In the genomic region with DNA sequence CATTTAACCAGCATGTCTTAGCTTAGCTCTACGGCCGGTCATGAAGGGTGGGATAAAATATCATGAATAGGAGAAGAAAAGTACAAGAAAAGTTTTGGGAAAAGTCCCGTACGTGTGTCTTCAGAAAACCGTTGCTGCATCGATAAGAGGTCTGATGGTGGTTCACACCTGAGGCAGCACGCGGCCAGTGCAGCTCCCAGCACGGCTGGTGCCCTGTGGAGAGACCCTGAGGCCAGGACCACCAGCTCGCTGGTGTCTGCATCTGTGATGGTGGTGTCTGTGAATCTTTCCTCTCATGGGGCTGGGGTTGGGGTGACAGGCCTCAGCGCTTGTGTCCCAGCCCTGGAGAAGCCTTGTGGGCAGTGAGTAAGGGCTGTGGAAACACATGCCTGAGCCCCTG, we compare ENCODE assay signal across 21 cellular contexts.
DNase-seq lines count a peak whose midpoint lies in the region; TF ChIP-seq lines count a peak whose summit lies in the region.
"Had no signal": no experiment of that assay in that cellular context is flagged by ENCODE, and none has a peak within 500 bp of the region (broad histone marks: within the 10 kb centered on the region; RNA-seq: fewer than 3 reads in every experiment).

No MANE protein-coding gene starts in this region.

- no peak for TF ChIP-seq EP300 in esophagus muscularis mucosa (IDR thresholded peaks at IDR 0.05)

- CTCF ChIA-PET in A673 (lab: Charles Lee): no interaction called here

- WGBS in esophagus muscularis mucosa: 84% methylated on average over 11 of the region's 11 CpGs

- in situ Hi-C loops in ACHN (cut with HindIII; ENCODE audit: low pct_ligation_motif_present, low pct_unique_long_range_greater_than_20kb, low sequenced_read_pairs): no loop called here

- H3K4me3 ChIP-seq in esophagus muscularis mucosa (no peak overlapping the region), A673 (ENCODE audit: low read depth, low read length, poor library complexity, severe bottlenecking) (no peak overlapping the region)
- H3K4me3 ChIP-seq: BLaER1, GM12878 had no signal

- POLR2A ChIA-PET in A673 (lab: Charles Lee; ENCODE audit: low non-redundant PET): no interaction called here

- H3K4me1 ChIP-seq in esophagus muscularis mucosa (no peaks in the 10 kb centered on the region), A673 (ENCODE audit: insufficient read depth, low read length, poor library complexity, severe bottlenecking) (no peaks in the 10 kb centered on the region)
- H3K4me1 ChIP-seq: BE2C, BLaER1 had no signal

- no TSS peak for BruUV-seq in A673 (replicated peaks; lab: Mats Ljungman, UMichigan)

- no peak overlapping the region for H3K27ac ChIP-seq in esophagus muscularis mucosa (replicated peaks in 1 of 4)
- no peak overlapping the region for H3K27ac ChIP-seq in A673 (ENCODE audit: low read depth, low read length, poor library complexity, severe bottlenecking)
- H3K27ac ChIP-seq: BLaER1 had no signal

- TF ChIP-seq CTCF in esophagus muscularis mucosa (IDR thresholded peaks at IDR 0.05): no peak
- no peak for TF ChIP-seq CTCF in A673 (conservative IDR thresholded peaks at IDR 0.05; ENCODE audit: low read depth, low read length)

- DNase-seq in ecto neural progenitor cell (ENCODE audit: low spot score): peak; percentile 1
- DNase-seq in esophagus muscularis mucosa (ENCODE audit: extremely low spot score): peak; percentile 72
- DNase-seq in ACHN: no peak
- no peak for DNase-seq in A673 (ENCODE audit: low spot score)
- DNase-seq in cerebellar nuclear complex (lab: John Stamatoyannopoulos, UW): no peak
- DNase-seq: 8988T; BE2C; C1 segment of cervical spinal cord; CD4-positive, alpha-beta memory T cell; CD4-positive, CD25-positive, alpha-beta regulatory T cell; CD8-positive, alpha-beta memory T cell; COR-L47; DMS 273 treated with DMSO at 0.1 percent for 48 hours; DMS153; DMS53; DMS79; DND-41; EL; GDM1 had no signal

- H3K36me3 ChIP-seq in esophagus muscularis mucosa (no peaks in the 10 kb centered on the region), A673 (ENCODE audit: insufficient read depth, low read length, poor library complexity, severe bottlenecking) (no peaks in the 10 kb centered on the region)
- H3K36me3 ChIP-seq: BE2C, BLaER1 had no signal

- H3K27me3 ChIP-seq in esophagus muscularis mucosa (peaks cover 0 to 17% (median 0%) of the 10 kb centered on the region in 4 donors), A673 (replicated peaks; ENCODE audit: insufficient read depth, low read depth, low read length, poor library complexity) (peaks cover 87% of the 10 kb centered on the region)
- H3K27me3 ChIP-seq: BLaER1 had no signal

- intact Hi-C loops in esophagus muscularis mucosa (cut with DNase I) (no loop called here), A673 (cut with micrococcal nuclease; ENCODE audit: unreplicated experiment) (loop anchor here (10.0 kb wide), 2 partner anchors 267 to 357 kb away; no protein-coding TSS in a partner anchor)

- TF ChIP-seq POLR2A in esophagus muscularis mucosa (IDR thresholded peaks at IDR 0.05; ENCODE audit: low read depth): no peak

- H3K9me3 ChIP-seq in esophagus muscularis mucosa (peaks cover 0 to 13% (median 9%) of the 10 kb centered on the region in 4 donors), A673 (ENCODE audit: low read depth, low read length, poor library complexity, severe bottlenecking) (no peaks in the 10 kb centered on the region)
- H3K9me3 ChIP-seq: BE2C had no signal

Comparison
In these comparisons a context has a peak if more than half of its experiments do, and no peak if none do; other contexts are left out.
1. DNase-seq: peak in ecto neural progenitor cell (single experiment) and esophagus muscularis mucosa (single experiment); none in ACHN (single experiment), A673 (single experiment) and cerebellar nuclear complex (0 of 2).